Comparison of ENCODE assay signal across 9 cellular contexts in genomic region chr1:204102719-204103118, GRCh38. TPM values are rescaled to one million over a fixed set of nuclear protein-coding genes. Genes with fewer than 3 reads are reported as not detected.
A peak's percentile ranks its signal among the peaks of the same experiment; 100 is the strongest.
DNase-seq lines count a peak whose midpoint lies in the region; ATAC-seq and TF ChIP-seq lines count a peak whose summit lies in the region.
"Had no signal": no experiment of that assay in that cellular context is flagged by ENCODE, and none has a peak within 500 bp of the region (broad histone marks: within the 10 kb centered on the region; RNA-seq: fewer than 3 reads in every experiment).

No MANE protein-coding gene starts in this region.

- DNase-seq in activated T-cell treated with anti-CD3 and anti-CD28 coated beads, Interleukin-2, amount 50 U/mL, for 72 hours = no peak
- DNase-seq in lower lobe of right lung (no peak), HEK293T (ENCODE audit: extremely low spot score) (no peak), midbrain (lab: John Stamatoyannopoulos, UW) (no peak), dorsolateral prefrontal cortex (no peak)
- no peak for DNase-seq in stimulated activated CD4-positive, alpha-beta T cell treated with anti-CD3 and anti-CD28 coated beads, Interleukin-12 subunit alpha, Interleukin-12 subunit beta, amount 100 ng/mL, for 4 hours
- DNase-seq: pancreas had no signal

- peak; percentile 19 to 34 for ATAC-seq in activated T-cell treated with anti-CD3 and anti-CD28 coated beads, Interleukin-2, amount 50 U/mL, for 72 hours (replicated peaks in 1 of 2)
- ATAC-seq in lower lobe of right lung = no peak

- WGBS in HUES64 = no CpG with 5 or more reads among the region's 1 CpG

- no peaks in the 10 kb centered on the region for H3K9me3 ChIP-seq in HUES64 (ENCODE audit: insufficient read depth, low read depth, low read length)
- no peaks in the 10 kb centered on the region for H3K9me3 ChIP-seq in lower lobe of right lung
- H3K9me3 ChIP-seq: pancreas had no signal

- H3K27ac Mint-ChIP-seq in activated T-cell treated with anti-CD3 and anti-CD28 coated beads, Interleukin-2, amount 50 U/mL, for 72 hours = peak overlapping the region; percentile 92

- H3K4me3 ChIP-seq in ACC112 (ENCODE audit: low read depth, low read length) (peak overlapping the region; percentile 16; the same call in 1 of the 2 replicates), HUES64 (ENCODE audit: low read length) (no peak overlapping the region), lower lobe of right lung (no peak overlapping the region), dorsolateral prefrontal cortex (no peak overlapping the region)
- H3K4me3 ChIP-seq: pancreas had no signal

- H3K36me3 Mint-ChIP-seq in activated T-cell treated with anti-CD3 and anti-CD28 coated beads, Interleukin-2, amount 50 U/mL, for 72 hours (ENCODE audit: insufficient read depth in 2 of 2) = no peaks in the 10 kb centered on the region

- H3K27ac ChIP-seq in ACC112 (ENCODE audit: low read depth, low read length) (peak overlapping the region; percentile 61), HUES64 (ENCODE audit: low read depth, low read length) (peak overlapping the region; percentile 51; the same call in 1 of the 2 replicates), lower lobe of right lung (peak overlapping the region; percentile 86), dorsolateral prefrontal cortex (peak overlapping the region in 6 of 59 donors; percentile 11 to 64 (median 26))

- no peak overlapping the region for H3K9ac ChIP-seq in HUES64 (ENCODE audit: low read depth, low read length)

- no peaks in the 10 kb centered on the region for H3K9me3 Mint-ChIP-seq in activated T-cell treated with anti-CD3 and anti-CD28 coated beads, Interleukin-2, amount 50 U/mL, for 72 hours

- H3K36me3 ChIP-seq in ACC112 (ENCODE audit: insufficient read depth, low read length) (no peaks in the 10 kb centered on the region), HUES64 (ENCODE audit: insufficient read depth, low read length) (no peaks in the 10 kb centered on the region), lower lobe of right lung (no peaks in the 10 kb centered on the region)
- H3K36me3 ChIP-seq: pancreas had no signal

- peaks cover 26% of the 10 kb centered on the region for H3K79me2 ChIP-seq in ACC112 (ENCODE audit: control insufficient read depth, insufficient read depth, low read length, unreplicated experiment)

- POLR2A ChIA-PET in HEK293T (lab: Yijun Ruan, JAX) = no interaction called here

- CTCF ChIA-PET in HEK293T (lab: Yijun Ruan, JAX) = no interaction called here

- intact Hi-C loops in lower lobe of right lung (cut with DNase I) (no loop called here), dorsolateral prefrontal cortex (cut with DNase I) (no loop called here)

- H3K27me3 ChIP-seq in ACC112 (ENCODE audit: insufficient read depth, low read length) (no peaks in the 10 kb centered on the region), HUES64 (ENCODE audit: insufficient read depth, low read length) (no peaks in the 10 kb centered on the region), lower lobe of right lung (ENCODE audit: low read depth) (no peaks in the 10 kb centered on the region), dorsolateral prefrontal cortex (no peaks in the 10 kb centered on the region)
- H3K27me3 ChIP-seq: pancreas had no signal

- H2AFZ ChIP-seq in ACC112 (ENCODE audit: low read length, unreplicated experiment) = no peak overlapping the region

- peaks cover 16% of the 10 kb centered on the region for H3K27me3 Mint-ChIP-seq in activated T-cell treated with anti-CD3 and anti-CD28 coated beads, Interleukin-2, amount 50 U/mL, for 72 hours (ENCODE audit: low read depth)

- H3K4me1 ChIP-seq in ACC112 (ENCODE audit: control insufficient read depth, insufficient read depth, low read length, unreplicated experiment) = peaks cover 33% of the 10 kb centered on the region
- H3K4me1 ChIP-seq in HUES64 (ENCODE audit: insufficient read depth, low read length) = peaks cover 43% of the 10 kb centered on the region
- peaks cover 75% of the 10 kb centered on the region for H3K4me1 ChIP-seq in lower lobe of right lung

- H3K4me3 Mint-ChIP-seq in activated T-cell treated with anti-CD3 and anti-CD28 coated beads, Interleukin-2, amount 50 U/mL, for 72 hours = peak overlapping the region; percentile 72 to 81

- TF ChIP-seq CTCF in lower lobe of right lung (IDR thresholded peaks at IDR 0.05) (no peak), dorsolateral prefrontal cortex (IDR thresholded peaks at IDR 0.05 in 54 of 56, conservative IDR thresholded peaks at IDR 0.05 in 2 of 56; ENCODE audit: low read depth in 1 of 56, partially characterized antibody in 56 of 56) (no peak)

- peaks cover 40% of the 10 kb centered on the region for H3K4me1 Mint-ChIP-seq in activated T-cell treated with anti-CD3 and anti-CD28 coated beads, Interleukin-2, amount 50 U/mL, for 72 hours (ENCODE audit: low read depth)

TF ChIP-seq in HEK293T, 16 proteins besides CTCF, POLR2A, EP300 and RAD21:
- TF ChIP-seq TARDBP (IDR thresholded peaks at IDR 0.05) = no peak
- no peak for TF ChIP-seq CTBP1 (IDR thresholded peaks at IDR 0.05; ENCODE audit: borderline replicate concordance)
TF ChIP-seq in HEK293T: peak in this region for 0.

RNA-seq across cellular contexts. Expression of gene SOX13, which starts 29.8 kb away (rescaled TPM):
- polyA plus RNA-seq in HUES64 (2013, experiment 1 of 2) = 65.5 TPM
- 75.1 TPM for polyA plus RNA-seq in HUES64 (2013, experiment 2 of 2)
- 1 to 10 TPM; 1.9 to 3.9 TPM for total RNA-seq in activated T-cell treated with anti-CD3 and anti-CD28 coated beads, Interleukin-2, amount 50 U/mL, for 72 hours
- total RNA-seq in lower lobe of right lung (57.8 TPM), dorsolateral prefrontal cortex (10 to 100 TPM; 13.7 to 62.1 (median 24.8) TPM)

RNA-seq across cellular contexts. Expression of gene ETNK2, which starts 49.1 kb away (rescaled TPM):
- polyA plus RNA-seq in HUES64 (2013, experiment 1 of 2) = 12.5 TPM
- polyA plus RNA-seq in HUES64 (2013, experiment 2 of 2) = 15.5 TPM
- total RNA-seq in activated T-cell treated with anti-CD3 and anti-CD28 coated beads, Interleukin-2, amount 50 U/mL, for 72 hours = 1 to 10 TPM; 1.7 TPM
- total RNA-seq in lower lobe of right lung (4.5 TPM), dorsolateral prefrontal cortex (10 to 100 TPM in 30 of 120 experiments, 1 to 10 TPM in 90; 3.3 to 17.5 (median 8.5) TPM)

Comparison
In these comparisons a context has a peak if more than half of its experiments do, and no peak if none do; other contexts are left out.
1. ATAC-seq: peak in activated T-cell treated with anti-CD3 and anti-CD28 coated beads, Interleukin-2, amount 50 U/mL, for 72 hours (2 of 2); none in lower lobe of right lung (0 of 2).